Comparison of ENCODE assay signal across 16 cellular contexts in the genomic region with DNA sequence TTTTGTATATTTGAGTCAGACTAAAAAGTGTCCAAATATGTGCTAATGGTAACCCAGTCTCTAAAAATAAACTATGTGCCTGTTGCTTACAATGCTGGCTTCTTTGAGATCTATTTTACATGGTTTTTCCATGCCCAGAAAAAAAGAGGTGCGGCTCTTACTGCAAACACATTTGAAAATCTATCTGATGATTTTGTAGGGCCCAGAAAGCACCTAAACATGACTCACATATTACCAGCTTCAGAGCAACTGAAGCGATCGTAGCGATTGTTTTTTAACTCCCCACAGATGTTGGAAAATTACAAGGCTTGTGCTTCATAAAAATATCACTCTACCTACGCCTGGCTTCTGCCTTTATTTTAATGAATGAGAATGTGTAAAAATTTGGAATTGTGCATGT. TPM values are rescaled to one million over a fixed set of nuclear protein-coding genes. Genes with fewer than 3 reads are reported as not detected.
DNase-seq lines count a peak whose midpoint lies in the region; ATAC-seq, FAIRE-seq and TF ChIP-seq lines count a peak whose summit lies in the region.
"Had no signal": no experiment of that assay in that cellular context is flagged by ENCODE, and none has a peak within 500 bp of the region (broad histone marks: within the 10 kb centered on the region; RNA-seq: fewer than 3 reads in every experiment).

No MANE protein-coding gene starts in this region.

- no peaks in the 10 kb centered on the region for H3K9me3 ChIP-seq in PC-9 (ENCODE audit: insufficient read depth, low read depth)
- no peaks in the 10 kb centered on the region for H3K9me3 ChIP-seq in adrenal gland (replicated peaks in 1 of 3)

- no TSS peak for BruUV-seq in PC-9 (replicated peaks; lab: Mats Ljungman, UMichigan)

- H2AFZ ChIP-seq in PC-9, result no peak overlapping the region; the same call in 1 of the 2 replicates

- CTCF ChIA-PET in BJ (lab: Yijun Ruan, JAX) (interaction anchor here (1.1 to 1.5 kb wide), 2 partner anchors 8 to 12 kb away, joined by 3 to 4 read pairs; no protein-coding TSS in a partner anchor), PC-9 (lab: Charles Lee) (interaction anchor here (0.5 to 0.7 kb wide), 2 partner anchors 313 to 552 kb away, joined by 3 to 7 read pairs; no protein-coding TSS in a partner anchor)

- no peak overlapping the region for H3K4me3 ChIP-seq in BJ (ENCODE audit: low read depth, low read length)
- no peak overlapping the region for H3K4me3 ChIP-seq in PC-9
- no peak overlapping the region for H3K4me3 ChIP-seq in adrenal gland
- H3K4me3 ChIP-seq: cardiac muscle cell had no signal

- DNase-seq in BJ (ENCODE audit: low read depth) (peak; percentile 54), PC-9 (peak in 1 of 2 experiments; percentile 49), non-pigmented ciliary epithelial cell (ENCODE audit: low read depth) (peak; percentile 76), adrenal gland (no peak)
- DNase-seq: activated CD4-positive, alpha-beta T cell treated with anti-CD3 and anti-CD28 coated beads, Interleukin-2, amount 50 U/mL, for 48 hours; activated effector memory CD4-positive, alpha-beta T cell treated with Interleukin-2 at 50 U/mL for 16 hours; occipital lobe had no signal

- TF ChIP-seq CTCF in BJ (IDR thresholded peaks at IDR 0.05; ENCODE audit: insufficient read depth, low read depth, low read length) (no peak), PC-9 (conservative IDR thresholded peaks at IDR 0.05) (no peak), adrenal gland (IDR thresholded peaks at IDR 0.05) (no peak)

- ATAC-seq in GM18861 (IDR thresholded peaks at IDR 0.05; ENCODE audit: unreplicated experiment) (no peak), HG02885 (IDR thresholded peaks at IDR 0.05; ENCODE audit: poor library complexity, unreplicated experiment) (no peak), HG02981 (IDR thresholded peaks at IDR 0.05; ENCODE audit: unreplicated experiment) (no peak)
- ATAC-seq: HepG2; stimulated activated effector memory CD8-positive, alpha-beta T cell treated with anti-CD3 and anti-CD28 coated beads, Interleukin-12 subunit alpha, Interleukin-12 subunit beta, amount 100 ng/mL, for 72 hours had no signal

- H3K4me2 ChIP-seq in PC-9, result peak overlapping the region; percentile 25; the same call in 1 of the 2 replicates

- H3K4me1 ChIP-seq in PC-9 (replicated peaks; ENCODE audit: insufficient read depth), result peaks cover 7% of the 10 kb centered on the region
- peaks cover 9% of the 10 kb centered on the region in 2 donors for H3K4me1 ChIP-seq in adrenal gland (replicated peaks in 1 of 2)

- H4K20me1 ChIP-seq in PC-9 (ENCODE audit: insufficient read depth), result no peaks in the 10 kb centered on the region

- POLR2A ChIA-PET in BJ (lab: Charles Lee), result no interaction called here
- POLR2A ChIA-PET in PC-9 (lab: Charles Lee; ENCODE audit: unreplicated experiment), result interaction anchor here (0.6 kb wide), 1 partner anchor 242 kb away, joined by 7 read pairs; no protein-coding TSS in a partner anchor

- H3K79me2 ChIP-seq in PC-9 (ENCODE audit: low read depth), result no peaks in the 10 kb centered on the region

- H3K36me3 ChIP-seq in BJ (ENCODE audit: control insufficient read depth, insufficient read depth, low read length) (no peaks in the 10 kb centered on the region), PC-9 (ENCODE audit: low read depth) (no peaks in the 10 kb centered on the region), adrenal gland (replicated peaks in 1 of 2) (no peaks in the 10 kb centered on the region)
- H3K36me3 ChIP-seq: cardiac muscle cell had no signal

- no peak for TF ChIP-seq POLR2A in adrenal gland (IDR thresholded peaks at IDR 0.05)

- no peaks in the 10 kb centered on the region for H3F3A ChIP-seq in PC-9 (ENCODE audit: insufficient read depth, low read depth)

- FAIRE-seq in endometrium (lab: Jason Lieb, UNC), result peak; percentile 95
- FAIRE-seq: HepG2 had no signal

- no peak overlapping the region for H3K27ac ChIP-seq in PC-9
- no peak overlapping the region for H3K27ac ChIP-seq in adrenal gland
- H3K27ac ChIP-seq: C4-2B, cardiac muscle cell had no signal

- H3K27me3 ChIP-seq in BJ (ENCODE audit: control insufficient read depth, insufficient read depth, low read length) (no peaks in the 10 kb centered on the region), PC-9 (ENCODE audit: insufficient read depth, low read depth) (no peaks in the 10 kb centered on the region), adrenal gland (no peaks in the 10 kb centered on the region)
- H3K27me3 ChIP-seq: cardiac muscle cell had no signal

- H3K9me2 ChIP-seq in PC-9 (ENCODE audit: insufficient read depth), result no peaks in the 10 kb centered on the region

- intact Hi-C loops in PC-9 (cut with micrococcal nuclease; ENCODE audit: unreplicated experiment) (loop anchor here (1.0 to 5.0 kb wide), 3 partner anchors 50 to 340 kb away; a partner anchor contains a TSS), adrenal gland (cut with DNase I) (loop anchor here in 1 of 2 donors (10.0 kb wide), 1 partner anchor 492 kb away; no protein-coding TSS in a partner anchor)

- WGBS in adrenal gland, 4 donors, result 89 to 94% (median 93%) methylated on average over 5 of the region's 5 CpGs

RNA-seq across cellular contexts. Expression of a gene that starts 53.5 kb away (rescaled TPM):
- polyA plus RNA-seq in BJ (2011; rRNA removed) (not detected in 2 replicates), adrenal gland (1 to 10 TPM in 1 of 3 donors, under 1 TPM in 2; 0.08 to 2.7 (median 0.20) TPM)
- not detected in 2 replicates for polyA minus RNA-seq in BJ (2011; rRNA and poly(A)+ RNA removed)
- total RNA-seq in PC-9 (2021) (not detected in 2 replicates), adrenal gland (1 to 10 TPM in 7 of 8 donors, under 1 TPM in 1; 0.64 to 4.9 (median 2.5) TPM)
- total RNA-seq: cardiac muscle cell; HepG2; T-helper 1 cell treated with Interleukin-12 subunit alpha and Interleukin-12 subunit beta and Interleukin-4 antibody, amounts not matched to agents 30 ng/mL and 1 ng/mL, for 36 hours had no signal
- polyA plus RNA-seq: cardiac muscle cell had no signal

Comparison
In these comparisons a context has a peak if more than half of its experiments do, and no peak if none do; other contexts are left out.
1. DNase-seq: peak in BJ (single experiment) and non-pigmented ciliary epithelial cell (single experiment); none in adrenal gland (0 of 7).